13 cellular contexts compared by ENCODE assay signal in genomic region chr2:63060079-63060482, GRCh38. TPM values are rescaled to one million over a fixed set of nuclear protein-coding genes. Genes with fewer than 3 reads are reported as not detected.
DNase-seq lines count a peak whose midpoint lies in the region; ATAC-seq, FAIRE-seq and TF ChIP-seq lines count a peak whose summit lies in the region.
"Had no signal": no experiment of that assay in that cellular context is flagged by ENCODE, and none has a peak within 500 bp of the region (broad histone marks: within the 10 kb centered on the region; RNA-seq: fewer than 3 reads in every experiment).

No MANE protein-coding gene starts in this region.

- H3K4me1 ChIP-seq in OCI-LY7 (ENCODE audit: insufficient read depth, low read length, poor library complexity, severe bottlenecking) (no peaks in the 10 kb centered on the region), smooth muscle cell (ENCODE audit: low read depth) (peaks cover 51% of the 10 kb centered on the region), lower lobe of right lung (peaks cover 50% of the 10 kb centered on the region)

- H3K79me2 ChIP-seq in OCI-LY7 (ENCODE audit: insufficient read depth, low read depth, low read length) (no peaks in the 10 kb centered on the region), smooth muscle cell (ENCODE audit: low read depth) (no peaks in the 10 kb centered on the region)

- H4K20me1 ChIP-seq in OCI-LY7 (ENCODE audit: insufficient read depth, low read length) (no peaks in the 10 kb centered on the region), smooth muscle cell (ENCODE audit: low read depth) (peaks cover 9% of the 10 kb centered on the region)

- H3K27me3 Mint-ChIP-seq in activated T-cell treated with anti-CD3 and anti-CD28 coated beads, Interleukin-2, amount 50 U/mL, for 72 hours (ENCODE audit: low read depth): peaks cover 78% of the 10 kb centered on the region
- peaks cover 66% of the 10 kb centered on the region for H3K27me3 Mint-ChIP-seq in activated T-cell treated with anti-CD3 and anti-CD28 coated beads, Interleukin-2, amount 50 U/mL, for 4 hours (ENCODE audit: low read depth)

- 11% methylated on average over 12 of the region's 12 CpGs for WGBS in smooth muscle cell (ENCODE audit: low lambda C conversion rate)

- no peak overlapping the region for H3K4me3 ChIP-seq in OCI-LY7 (ENCODE audit: low read depth, low read length, poor library complexity, severe bottlenecking)
- no peak overlapping the region for H3K4me3 ChIP-seq in fibroblast of pulmonary artery (replicated peaks; ENCODE audit: low read depth, low read length)
- no peak overlapping the region for H3K4me3 ChIP-seq in smooth muscle cell
- H3K4me3 ChIP-seq in lower lobe of right lung: no peak overlapping the region

- ATAC-seq in activated T-cell treated with anti-CD3 and anti-CD28 coated beads, Interleukin-2, amount 50 U/mL, for 72 hours (replicated peaks in 1 of 2): peak in 1 of 2 donors; percentile 27
- ATAC-seq in activated T-cell treated with anti-CD3 and anti-CD28 coated beads, Interleukin-2, amount 50 U/mL, for 4 hours: no peak
- no peak for ATAC-seq in lower lobe of right lung

- H3K4me2 ChIP-seq in OCI-LY7 (ENCODE audit: low read length): peak overlapping the region; percentile 33; the same call in 1 of the 2 replicates
- peak overlapping the region; percentile 34 for H3K4me2 ChIP-seq in smooth muscle cell

- no peak overlapping the region for H2AFZ ChIP-seq in OCI-LY7 (ENCODE audit: low read length)
- no peak overlapping the region for H2AFZ ChIP-seq in smooth muscle cell (ENCODE audit: low read depth)

- H3K36me3 ChIP-seq in OCI-LY7 (ENCODE audit: insufficient read depth, low read length): no peaks in the 10 kb centered on the region
- no peaks in the 10 kb centered on the region for H3K36me3 ChIP-seq in smooth muscle cell (ENCODE audit: low read depth)
- no peaks in the 10 kb centered on the region for H3K36me3 ChIP-seq in lower lobe of right lung
- H3K36me3 ChIP-seq: right atrium auricular region had no signal

- H3K4me1 Mint-ChIP-seq in activated T-cell treated with anti-CD3 and anti-CD28 coated beads, Interleukin-2, amount 50 U/mL, for 72 hours (ENCODE audit: low read depth): peaks cover 41% of the 10 kb centered on the region
- H3K4me1 Mint-ChIP-seq in activated T-cell treated with anti-CD3 and anti-CD28 coated beads, Interleukin-2, amount 50 U/mL, for 4 hours (ENCODE audit: low read depth): peaks cover 35% of the 10 kb centered on the region

- intact Hi-C loops in OCI-LY7 (cut with micrococcal nuclease; ENCODE audit: unreplicated experiment): no loop called here
- intact Hi-C loops in lower lobe of right lung (cut with DNase I): no loop called here

- H3K27ac Mint-ChIP-seq in activated T-cell treated with anti-CD3 and anti-CD28 coated beads, Interleukin-2, amount 50 U/mL, for 72 hours: no peak overlapping the region

- no peaks in the 10 kb centered on the region for H3K9me2 ChIP-seq in OCI-LY7 (ENCODE audit: insufficient read depth, low read length)

- CTCF ChIA-PET in OCI-LY7 (lab: Charles Lee; ENCODE audit: unreplicated experiment): no interaction called here

- TF ChIP-seq CTCF in OCI-LY7 (conservative IDR thresholded peaks at IDR 0.05; ENCODE audit: low read length) (no peak), fibroblast of pulmonary artery (IDR thresholded peaks at IDR 0.05; ENCODE audit: low read length, missing control alignments) (no peak), smooth muscle cell (IDR thresholded peaks at IDR 0.05; ENCODE audit: borderline replicate concordance, insufficient read depth, poor library complexity, severe bottlenecking) (no peak), lower lobe of right lung (IDR thresholded peaks at IDR 0.05) (no peak)

- H3F3A ChIP-seq in smooth muscle cell (ENCODE audit: low read depth): no peaks in the 10 kb centered on the region

- BruUV-seq in OCI-LY7 (replicated peaks; lab: Mats Ljungman, UMichigan): no TSS peak

- FAIRE-seq in HTR-8/SVneo (lab: Jason Lieb, UNC): no peak
- FAIRE-seq: GM12891, H54 had no signal

- no peaks in the 10 kb centered on the region for H3K9me3 Mint-ChIP-seq in activated T-cell treated with anti-CD3 and anti-CD28 coated beads, Interleukin-2, amount 50 U/mL, for 72 hours
- peaks cover 5% of the 10 kb centered on the region for H3K9me3 Mint-ChIP-seq in activated T-cell treated with anti-CD3 and anti-CD28 coated beads, Interleukin-2, amount 50 U/mL, for 4 hours

- H3K27ac ChIP-seq in OCI-LY7 (ENCODE audit: low read depth, low read length, poor library complexity, severe bottlenecking) (no peak overlapping the region), smooth muscle cell (ENCODE audit: low read depth) (no peak overlapping the region), lower lobe of right lung (no peak overlapping the region)
- H3K27ac ChIP-seq: right atrium auricular region had no signal

- POLR2A ChIA-PET in OCI-LY7 (lab: Charles Lee): no interaction called here

- DNase-seq in activated T-cell treated with anti-CD3 and anti-CD28 coated beads, Interleukin-2, amount 50 U/mL, for 72 hours: peak in 1 of 2 donors; percentile 9
- no peak for DNase-seq in activated T-cell treated with anti-CD3 and anti-CD28 coated beads, Interleukin-2, amount 50 U/mL, for 4 hours
- DNase-seq in OCI-LY7 (ENCODE audit: low spot score): no peak
- peak; percentile 39 for DNase-seq in fibroblast of pulmonary artery (ENCODE audit: low read depth)
- no peak for DNase-seq in smooth muscle cell (lab: John Stamatoyannopoulos, UW; ENCODE audit: unreplicated experiment)
- no peak for DNase-seq in islet precursor cell
- DNase-seq in lower lobe of right lung: no peak
- DNase-seq in HTR-8/SVneo (ENCODE audit: insufficient read length, low spot score): no peak
- DNase-seq: AML-193, NCI-H774 had no signal

- H3K27me3 ChIP-seq in smooth muscle cell (ENCODE audit: low read depth) (peaks cover 100% of the 10 kb centered on the region), lower lobe of right lung (ENCODE audit: low read depth) (peaks cover 100% of the 10 kb centered on the region)

- H3K9ac ChIP-seq in smooth muscle cell (ENCODE audit: low read depth): no peak overlapping the region

- H3K36me3 Mint-ChIP-seq in activated T-cell treated with anti-CD3 and anti-CD28 coated beads, Interleukin-2, amount 50 U/mL, for 72 hours (ENCODE audit: insufficient read depth in 2 of 2): peaks cover 0 to 1% of the 10 kb centered on the region in 2 donors
- H3K36me3 Mint-ChIP-seq in activated T-cell treated with anti-CD3 and anti-CD28 coated beads, Interleukin-2, amount 50 U/mL, for 4 hours (ENCODE audit: insufficient read depth): no peaks in the 10 kb centered on the region

- no peaks in the 10 kb centered on the region for H3K9me3 ChIP-seq in OCI-LY7 (ENCODE audit: low read length)
- H3K9me3 ChIP-seq in smooth muscle cell (replicated peaks; ENCODE audit: low read depth): no peaks in the 10 kb centered on the region
- no peaks in the 10 kb centered on the region for H3K9me3 ChIP-seq in lower lobe of right lung

- H3K4me3 Mint-ChIP-seq in activated T-cell treated with anti-CD3 and anti-CD28 coated beads, Interleukin-2, amount 50 U/mL, for 72 hours: peak overlapping the region; percentile 64 to 67
- H3K4me3 Mint-ChIP-seq in activated T-cell treated with anti-CD3 and anti-CD28 coated beads, Interleukin-2, amount 50 U/mL, for 4 hours: no peak overlapping the region

RNA-seq across cellular contexts. Expression of gene OTX1, which starts 9.5 kb away (rescaled TPM):
- under 1 TPM in 1 of 2 donors, not detected in 1; 0.07 TPM for total RNA-seq in activated T-cell treated with anti-CD3 and anti-CD28 coated beads, Interleukin-2, amount 50 U/mL, for 72 hours
- total RNA-seq in activated T-cell treated with anti-CD3 and anti-CD28 coated beads, Interleukin-2, amount 50 U/mL, for 4 hours: not detected
- total RNA-seq in OCI-LY7 (2014; rRNA removed; shearing (Covaris generic)): 1.0 and 1.3 TPM in 2 replicates
- total RNA-seq in OCI-LY7 (2022) (2.5 and 2.9 TPM in 2 replicates), smooth muscle cell (not detected in 2 replicates), lower lobe of right lung (0.27 TPM)
- 0.35 TPM in 1 of 2 replicates, not detected in the other for polyA plus RNA-seq in smooth muscle cell
- total RNA-seq: right atrium auricular region had no signal
